Comparison of ENCODE assay signal across 16 cellular contexts in genomic region chr11:69086152-69086551, GRCh38. TPM values are rescaled to one million over a fixed set of nuclear protein-coding genes. Genes with fewer than 3 reads are reported as not detected.
A peak's percentile ranks its signal among the peaks of the same experiment; 100 is the strongest.
DNase-seq lines count a peak whose midpoint lies in the region; ATAC-seq and TF ChIP-seq lines count a peak whose summit lies in the region.
"Had no signal": no experiment of that assay in that cellular context is flagged by ENCODE, and none has a peak within 500 bp of the region (broad histone marks: within the 10 kb centered on the region; RNA-seq: fewer than 3 reads in every experiment).

No MANE protein-coding gene starts in this region.

- DNase-seq in DND-41 (no peak), SK-MEL-5 (ENCODE audit: low read depth, low spot score) (peak; percentile 65), fibroblast of peridontal ligament (ENCODE audit: extremely low read depth) (peak; percentile 19), prostate gland (ENCODE audit: low spot score) (no peak), SHP77 (lab: John Stamatoyannopoulos, UW) (no peak), T-helper 9 cell (no peak)
- no peak for DNase-seq in activated naive CD4-positive, alpha-beta T cell treated with anti-CD3 and anti-CD28 coated beads, Interleukin-2, amount 10 ng/mL, durations not matched to agents 7 days and 5 days
- DNase-seq: activated CD4-positive, alpha-beta T cell treated with anti-CD3 and anti-CD28 coated beads for 1 hour; activated T-cell treated with anti-CD3 and anti-CD28 coated beads, Interleukin-2, amount 50 U/mL, for 1 hour; CD4-positive, alpha-beta memory T cell; mammary epithelial cell; NCI-H2107; stimulated activated CD4-positive, alpha-beta T cell treated with anti-CD3 and anti-CD28 coated beads, Interleukin-4, amount 100 ng/mL, for 1 hour; stimulated activated naive CD4-positive, alpha-beta T cell treated with Interleukin-2 at 50 U/mL for 16 hours had no signal

- TF ChIP-seq CTCF in DND-41 (IDR thresholded peaks at IDR 0.05; ENCODE audit: borderline replicate concordance, extremely low read depth, low read length, poor library complexity, severe bottlenecking) (peak; percentile 16), prostate gland (IDR thresholded peaks at IDR 0.05) (peak in 1 of 4 experiments; percentile 18)

- H3K27me3 Mint-ChIP-seq in activated naive CD4-positive, alpha-beta T cell treated with anti-CD3 and anti-CD28 coated beads, Interleukin-2, amount 10 ng/mL, durations not matched to agents 7 days and 5 days: no peaks in the 10 kb centered on the region
- H3K27me3 Mint-ChIP-seq: CD4-positive, alpha-beta memory T cell had no signal

- H3K36me3 Mint-ChIP-seq in activated naive CD4-positive, alpha-beta T cell treated with anti-CD3 and anti-CD28 coated beads, Interleukin-2, amount 10 ng/mL, durations not matched to agents 7 days and 5 days: peaks cover 23% of the 10 kb centered on the region

- H3K9me3 Mint-ChIP-seq in activated naive CD4-positive, alpha-beta T cell treated with anti-CD3 and anti-CD28 coated beads, Interleukin-2, amount 10 ng/mL, durations not matched to agents 7 days and 5 days: no peaks in the 10 kb centered on the region
- H3K9me3 Mint-ChIP-seq: CD4-positive, alpha-beta memory T cell had no signal

- intact Hi-C loops in prostate gland (cut with DNase I): loop anchor here (2.0 to 5.0 kb wide), 3 partner anchors 34 to 184 kb away; partner anchors contain the start of genes IGHMBP2 and MRPL21

- no peak for TF ChIP-seq POLR2A in prostate gland (IDR thresholded peaks at IDR 0.05)

- no peaks in the 10 kb centered on the region for H3K27me3 ChIP-seq in DND-41 (ENCODE audit: insufficient read depth, low read length, poor library complexity)
- no peaks in the 10 kb centered on the region for H3K27me3 ChIP-seq in prostate gland (replicated peaks; ENCODE audit: insufficient read depth)

- no peak overlapping the region for H2AFZ ChIP-seq in DND-41 (ENCODE audit: low read depth, low read length)

- H3K9ac ChIP-seq in DND-41 (ENCODE audit: low read depth, low read length): no peak overlapping the region

- H3K79me2 ChIP-seq in DND-41 (ENCODE audit: insufficient read depth, low read length): no peaks in the 10 kb centered on the region

- no peak overlapping the region for H3K4me2 ChIP-seq in DND-41 (ENCODE audit: insufficient read depth, low read length)

- H3K4me1 ChIP-seq in DND-41 (ENCODE audit: insufficient read depth, low read length) (no peaks in the 10 kb centered on the region), prostate gland (replicated peaks) (no peaks in the 10 kb centered on the region)

- no peak overlapping the region for H3K4me3 Mint-ChIP-seq in activated naive CD4-positive, alpha-beta T cell treated with anti-CD3 and anti-CD28 coated beads, Interleukin-2, amount 10 ng/mL, durations not matched to agents 7 days and 5 days
- H3K4me3 Mint-ChIP-seq: CD4-positive, alpha-beta memory T cell had no signal

- no peak overlapping the region for H3K27ac ChIP-seq in DND-41 (ENCODE audit: low read length)
- H3K27ac ChIP-seq in prostate gland: peak overlapping the region; percentile 35 to 53
- H3K27ac ChIP-seq: psoas muscle had no signal

- CTCF ChIA-PET in activated naive CD4-positive, alpha-beta T cell treated with anti-CD3 and anti-CD28 coated beads, Interleukin-2, amount 10 ng/mL, durations not matched to agents 7 days and 5 days (lab: Charles Lee): no interaction called here

- peaks cover 37% of the 10 kb centered on the region for H3K36me3 ChIP-seq in DND-41 (ENCODE audit: insufficient read depth, low read length)
- no peaks in the 10 kb centered on the region for H3K36me3 ChIP-seq in prostate gland

- H3K4me1 Mint-ChIP-seq in activated naive CD4-positive, alpha-beta T cell treated with anti-CD3 and anti-CD28 coated beads, Interleukin-2, amount 10 ng/mL, durations not matched to agents 7 days and 5 days: peaks cover 9% of the 10 kb centered on the region

- H3K4me3 ChIP-seq in DND-41 (ENCODE audit: low read depth in 1 of 2, low read length in 2 of 2) (no peak overlapping the region), prostate gland (no peak overlapping the region)
- H3K4me3 ChIP-seq: psoas muscle had no signal

- in situ Hi-C loops in SK-MEL-5 (cut with HindIII; ENCODE audit: low pct_unique_long_range_greater_than_20kb, low sequenced_read_pairs): no loop called here

- H4K20me1 ChIP-seq in DND-41 (ENCODE audit: insufficient read depth, low read length): peaks cover 6% of the 10 kb centered on the region

- WGBS in prostate gland: 55% methylated on average over 14 of the region's 14 CpGs

- ATAC-seq in DND-41 (ENCODE audit: insufficient read depth, low read depth) (no peak), GM21717 (IDR thresholded peaks at IDR 0.05; ENCODE audit: unreplicated experiment) (no peak)
- ATAC-seq: psoas muscle had no signal

- no peaks in the 10 kb centered on the region for H3K9me3 ChIP-seq in DND-41 (ENCODE audit: insufficient read depth, low read length, severe bottlenecking)
- H3K9me3 ChIP-seq in prostate gland: no peaks in the 10 kb centered on the region
- H3K9me3 ChIP-seq: psoas muscle had no signal

- H3K27ac Mint-ChIP-seq in activated naive CD4-positive, alpha-beta T cell treated with anti-CD3 and anti-CD28 coated beads, Interleukin-2, amount 10 ng/mL, durations not matched to agents 7 days and 5 days: no peak overlapping the region

RNA-seq across cellular contexts. Expression of gene TPCN2, which starts 37.4 kb away (rescaled TPM):
- 24.7 and 28.7 TPM in 2 replicates for total RNA-seq in SK-MEL-5 (2014; rRNA removed; shearing (Covaris generic))
- 40.7 and 50.4 TPM in 2 replicates for polyA plus RNA-seq in SK-MEL-5 (2015; cell fraction: cytosol; rRNA removed)
- 143 and 176 TPM in 2 replicates for polyA plus RNA-seq in SK-MEL-5 (2015; cell fraction: nucleus; rRNA removed)
- total RNA-seq in prostate gland: 10 to 100 TPM; 17.6 to 31.0 TPM

Comparison
In these comparisons a context has a peak if more than half of its experiments do, and no peak if none do; other contexts are left out.
1. DNase-seq: peak in SK-MEL-5 (single experiment) and fibroblast of peridontal ligament (single experiment); none in DND-41 (single experiment), prostate gland (single experiment), SHP77 (0 of 2), T-helper 9 cell (single experiment) and activated naive CD4-positive, alpha-beta T cell treated with anti-CD3 and anti-CD28 coated beads, Interleukin-2, amount 10 ng/mL, durations not matched to agents 7 days and 5 days (single experiment).